19 cellular contexts compared by ENCODE assay signal in genomic region chr9:37311938-37312730, GRCh38.
A peak's percentile ranks its signal among the peaks of the same experiment; 100 is the strongest.
DNase-seq lines count a peak whose midpoint lies in the region; ATAC-seq, FAIRE-seq and TF ChIP-seq lines count a peak whose summit lies in the region.
"Had no signal": no experiment of that assay in that cellular context is flagged by ENCODE, and none has a peak within 500 bp of the region (broad histone marks: within the 10 kb centered on the region; RNA-seq: fewer than 3 reads in every experiment).

No MANE protein-coding gene starts in this region.

- H2AFZ ChIP-seq in HepG2 (ENCODE audit: low read length) = no peak overlapping the region

- no peak for TF ChIP-seq EP300 in HepG2 (IDR thresholded peaks at IDR 0.05; ENCODE audit: low read depth in 2 of 2, low read length in 2 of 2)
- no peak for TF ChIP-seq EP300 in HepG2 (CRISPR knock-in tag; IDR thresholded peaks at IDR 0.05; ENCODE audit: borderline replicate concordance)

- CTCF ChIA-PET in RWPE1 (lab: Yijun Ruan, JAX) (interaction anchor here (0.7 kb wide), 1 partner anchor 21 kb away, joined by 4 read pairs; no protein-coding TSS in a partner anchor), HepG2 (lab: Yijun Ruan, JAX; ENCODE audit: low intra/inter-chr PET ratio, low total read pairs) (no interaction called here)

- BruUV-seq in HepG2 (replicated peaks; lab: Mats Ljungman, UMichigan) = no TSS peak

- POLR2A ChIA-PET in RWPE1 (lab: Yijun Ruan, JAX; ENCODE audit: low non-redundant PET) (no interaction called here), HepG2 (lab: Yijun Ruan, JAX) (no interaction called here)

- TF ChIP-seq POLR2A in HepG2 (IDR thresholded peaks at IDR 0.05; ENCODE audit: insufficient read depth in 1 of 2, low read depth in 2 of 2, low read length in 2 of 2) = no peak

- 95% methylated on average over 3 of the region's 3 CpGs for WGBS in HepG2 (ENCODE audit: low lambda C conversion rate)

- H3K9me3 Mint-ChIP-seq in chondrocyte (ENCODE audit: low read depth) (no peaks in the 10 kb centered on the region), osteocyte (ENCODE audit: unreplicated experiment) (no peaks in the 10 kb centered on the region)
- no peaks in the 10 kb centered on the region for H3K9me3 Mint-ChIP-seq in activated T-helper 17 cell treated with anti-CD3 and anti-CD28 coated beads, Interleukin-2, amount 50 U/mL, for 72 hours
- H3K9me3 Mint-ChIP-seq: activated T-helper 1 cell treated with anti-CD3 and anti-CD28 coated beads, Interleukin-12 subunit alpha, Interleukin-12 subunit beta, Interleukin-2, Interleukin-4 antibody, amounts not matched to agents 30 ng/mL and 10 ng/mL and 1 ng/mL, durations not matched to agents 14 hours and 24 hours and 36 hours; nephron had no signal

- H3K4me2 ChIP-seq in HepG2 (ENCODE audit: low read depth, low read length) = no peak overlapping the region
- H3K4me2 ChIP-seq: BLaER1 treated with 17β-estradiol and CSF1 and Interleukin-3, amounts not matched to agents 10 nM and 100 nM had no signal

- H3K4me3 Mint-ChIP-seq in chondrocyte (ENCODE audit: unreplicated experiment) (no peak overlapping the region), osteocyte (ENCODE audit: unreplicated experiment) (no peak overlapping the region)
- H3K4me3 Mint-ChIP-seq in activated T-helper 17 cell treated with anti-CD3 and anti-CD28 coated beads, Interleukin-2, amount 50 U/mL, for 72 hours = no peak overlapping the region
- H3K4me3 Mint-ChIP-seq: activated T-helper 1 cell treated with anti-CD3 and anti-CD28 coated beads, Interleukin-12 subunit alpha, Interleukin-12 subunit beta, Interleukin-2, Interleukin-4 antibody, amounts not matched to agents 30 ng/mL and 10 ng/mL and 1 ng/mL, durations not matched to agents 14 hours and 24 hours and 36 hours; nephron had no signal

- TF ChIP-seq CTCF in RWPE1 (conservative IDR thresholded peaks at IDR 0.05; ENCODE audit: low read depth) (no peak), chondrocyte (IDR thresholded peaks at IDR 0.05) (no peak), osteocyte (IDR thresholded peaks at IDR 0.05) (no peak), HepG2 (CRISPR knock-in tag; IDR thresholded peaks at IDR 0.05) (no peak)

- intact Hi-C loops in HepG2 (cut with micrococcal nuclease; ENCODE audit: unreplicated experiment) = no loop called here

- H3K36me3 Mint-ChIP-seq in chondrocyte (ENCODE audit: low read depth) (peaks cover 6% of the 10 kb centered on the region), osteocyte (ENCODE audit: unreplicated experiment) (peaks cover 11% of the 10 kb centered on the region)
- H3K36me3 Mint-ChIP-seq in activated T-helper 17 cell treated with anti-CD3 and anti-CD28 coated beads, Interleukin-2, amount 50 U/mL, for 72 hours (ENCODE audit: low read depth) = peaks cover 24% of the 10 kb centered on the region

- TF ChIP-seq RAD21 in HepG2 (CRISPR knock-in tag; IDR thresholded peaks at IDR 0.05) = no peak

- FAIRE-seq in HepG2 (lab: Jason Lieb, UNC) = no peak
- FAIRE-seq: GM19239 had no signal

- H3K4me3 ChIP-seq in HepG2 (replicated peaks in 1 of 3; ENCODE audit: insufficient read depth in 1 of 3, low read depth in 2 of 3, low read length in 3 of 3) = no peak overlapping the region
- H3K4me3 ChIP-seq: BLaER1 treated with 17β-estradiol and CSF1 and Interleukin-3, amounts not matched to agents 10 nM and 100 nM; SK-N-MC had no signal

- H3K4me1 ChIP-seq in HepG2 (ENCODE audit: insufficient read depth, low read length) = no peaks in the 10 kb centered on the region

- in situ Hi-C loops in HepG2 (cut with HindIII; ENCODE audit: extremely low pct_ligation_motif_present, low pct_unique_long_range_greater_than_20kb) = no loop called here

- H3K9ac ChIP-seq in HepG2 (ENCODE audit: insufficient read depth, low read depth, low read length) = no peak overlapping the region
- H3K9ac ChIP-seq: BLaER1 treated with 17β-estradiol and CSF1 and Interleukin-3, amounts not matched to agents 10 nM and 100 nM had no signal

- H3K27me3 ChIP-seq in HepG2 (ENCODE audit: control insufficient read depth in 1 of 2, insufficient read depth in 2 of 2, low read length in 2 of 2) = no peaks in the 10 kb centered on the region
- H3K27me3 ChIP-seq: BLaER1 treated with 17β-estradiol and CSF1 and Interleukin-3, amounts not matched to agents 10 nM and 100 nM had no signal

- H3K27ac ChIP-seq in RWPE1 = no peak overlapping the region
- H3K27ac ChIP-seq in HepG2 (ENCODE audit: extremely low read length, insufficient read depth, low read length) = no peak overlapping the region
- H3K27ac ChIP-seq: SK-N-MC had no signal

- DNase-seq in EL (peak; percentile 83), RWPE1 (ENCODE audit: low spot score) (peak; percentile 43), chondrocyte (ENCODE audit: low spot score) (no peak), osteocyte (ENCODE audit: extremely low spot score, unreplicated experiment) (no peak), SHP77 (lab: John Stamatoyannopoulos, UW) (no peak), HepG2 (ENCODE audit: low spot score) (no peak)
- DNase-seq: activated CD8-positive, alpha-beta memory T cell treated with anti-CD3 and anti-CD28 coated beads for 24 hours; cortex of kidney; MV-4-11; NCI-H2029; NCI-H524 treated with DMSO at 0.1 percent for 48 hours; OCI-M1 had no signal

- no peak for ATAC-seq in HepG2
- no peak for ATAC-seq in activated T-helper 17 cell treated with anti-CD3 and anti-CD28 coated beads, Interleukin-2, amount 50 U/mL, for 72 hours (replicated peaks)
- ATAC-seq in HG03159 (IDR thresholded peaks at IDR 0.05; ENCODE audit: unreplicated experiment) = no peak

- no peaks in the 10 kb centered on the region; a peak in 1 of 5 replicates for H3K36me3 ChIP-seq in HepG2 (replicated peaks in 1 of 2; ENCODE audit: control insufficient read depth in 1 of 2, insufficient read depth in 2 of 2, low read length in 2 of 2)

- no peaks in the 10 kb centered on the region for H4K20me1 ChIP-seq in HepG2 (ENCODE audit: insufficient read depth, low read length)

- no peaks in the 10 kb centered on the region for H3K9me3 ChIP-seq in HepG2 (ENCODE audit: low read length)
- H3K9me3 ChIP-seq: BLaER1 treated with 17β-estradiol and CSF1 and Interleukin-3, amounts not matched to agents 10 nM and 100 nM had no signal

- H3K4me1 Mint-ChIP-seq in chondrocyte (ENCODE audit: low read depth) = peaks cover 6% of the 10 kb centered on the region
- H3K4me1 Mint-ChIP-seq in osteocyte (ENCODE audit: unreplicated experiment) = no peaks in the 10 kb centered on the region
- H3K4me1 Mint-ChIP-seq in activated T-helper 17 cell treated with anti-CD3 and anti-CD28 coated beads, Interleukin-2, amount 50 U/mL, for 72 hours = no peaks in the 10 kb centered on the region
- H3K4me1 Mint-ChIP-seq: nephron had no signal

- H3K27ac Mint-ChIP-seq in chondrocyte (ENCODE audit: unreplicated experiment) (peak overlapping the region; percentile 55), osteocyte (ENCODE audit: unreplicated experiment) (peak overlapping the region; percentile 0)
- no peak overlapping the region for H3K27ac Mint-ChIP-seq in activated T-helper 17 cell treated with anti-CD3 and anti-CD28 coated beads, Interleukin-2, amount 50 U/mL, for 72 hours
- H3K27ac Mint-ChIP-seq: activated T-helper 1 cell treated with anti-CD3 and anti-CD28 coated beads, Interleukin-12 subunit alpha, Interleukin-12 subunit beta, Interleukin-2, Interleukin-4 antibody, amounts not matched to agents 30 ng/mL and 10 ng/mL and 1 ng/mL, durations not matched to agents 14 hours and 24 hours and 36 hours; nephron had no signal

- H3K79me2 ChIP-seq in HepG2 (ENCODE audit: insufficient read depth, low read length) = no peaks in the 10 kb centered on the region

- H3K27me3 Mint-ChIP-seq in chondrocyte (ENCODE audit: low read depth) = no peaks in the 10 kb centered on the region
- no peaks in the 10 kb centered on the region for H3K27me3 Mint-ChIP-seq in osteocyte (ENCODE audit: unreplicated experiment)
- H3K27me3 Mint-ChIP-seq in activated T-helper 17 cell treated with anti-CD3 and anti-CD28 coated beads, Interleukin-2, amount 50 U/mL, for 72 hours = no peaks in the 10 kb centered on the region

TF ChIP-seq in HepG2, 621 proteins besides CTCF, POLR2A, EP300 and RAD21 (continues in another document):
- TF ChIP-seq CC2D1A (CRISPR knock-in tag; IDR thresholded peaks at IDR 0.05) (no peak), MYPOP (CRISPR knock-in tag; IDR thresholded peaks at IDR 0.05) (no peak), ZNF3 (CRISPR knock-in tag; IDR thresholded peaks at IDR 0.05) (no peak), YEATS2 (CRISPR knock-in tag; IDR thresholded peaks at IDR 0.05; ENCODE audit: borderline replicate concordance) (no peak)
- TF ChIP-seq, protein P1, sequence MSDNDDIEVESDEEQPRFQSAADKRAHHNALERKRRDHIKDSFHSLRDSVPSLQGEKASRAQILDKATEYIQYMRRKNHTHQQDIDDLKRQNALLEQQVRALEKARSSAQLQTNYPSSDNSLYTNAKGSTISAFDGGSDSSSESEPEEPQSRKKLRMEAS (IDR thresholded peaks at IDR 0.05) = no peak
- TF ChIP-seq, protein P2, sequence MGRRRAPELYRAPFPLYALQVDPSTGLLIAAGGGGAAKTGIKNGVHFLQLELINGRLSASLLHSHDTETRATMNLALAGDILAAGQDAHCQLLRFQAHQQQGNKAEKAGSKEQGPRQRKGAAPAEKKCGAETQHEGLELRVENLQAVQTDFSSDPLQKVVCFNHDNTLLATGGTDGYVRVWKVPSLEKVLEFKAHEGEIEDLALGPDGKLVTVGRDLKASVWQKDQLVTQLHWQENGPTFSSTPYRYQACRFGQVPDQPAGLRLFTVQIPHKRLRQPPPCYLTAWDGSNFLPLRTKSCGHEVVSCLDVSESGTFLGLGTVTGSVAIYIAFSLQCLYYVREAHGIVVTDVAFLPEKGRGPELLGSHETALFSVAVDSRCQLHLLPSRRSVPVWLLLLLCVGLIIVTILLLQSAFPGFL (CRISPR knock-in tag; IDR thresholded peaks at IDR 0.05) = no peak

Comparison
In these comparisons a context has a peak if more than half of its experiments do, and no peak if none do; other contexts are left out.
1. DNase-seq: peak in EL (single experiment) and RWPE1 (single experiment); none in chondrocyte (single experiment), osteocyte (single experiment), SHP77 (0 of 2) and HepG2 (single experiment).